Comparison of ENCODE assay signal across 27 cellular contexts in genomic region chr19:1978346-1978894, GRCh38.
"Had no signal": no experiment of that assay in that cellular context is flagged by ENCODE, and none has a peak within 500 bp of the region (broad histone marks: within the 10 kb centered on the region; RNA-seq: fewer than 3 reads in every experiment).

No MANE protein-coding gene starts in this region.

- H3K4me1 ChIP-seq: heart right ventricle, lower lobe of right lung, prostate gland, right atrium auricular region, upper lobe of right lung, uterus had no signal

- H3K36me3 ChIP-seq: uterus had no signal

- DNase-seq: cortex of kidney; effector memory CD8-positive, alpha-beta T cell; foreskin melanocyte; glutamatergic neuron; heart right ventricle; hippocampal formation; immature natural killer cell; islet precursor cell; left ventricle myocardium superior; lower lobe of right lung; naive thymus-derived CD8-positive, alpha-beta T cell; nephron progenitor cell; nucleus accumbens; stimulated activated CD4-positive, alpha-beta T cell treated with anti-CD3 and anti-CD28 coated beads, Interleukin-12 subunit alpha, Interleukin-12 subunit beta, amount 100 ng/mL, for 4 hours; stimulated activated CD4-positive, alpha-beta T cell treated with anti-CD3 and anti-CD28 coated beads, Interleukin-1b, Interleukin-23, amount 100 ng/mL, for 48 hours; stimulated activated CD4-positive, alpha-beta T cell treated with anti-CD3 and anti-CD28 coated beads, Interleukin-4, amount 100 ng/mL, for 1 hour; stimulated activated CD8-positive, alpha-beta memory T cell treated with anti-CD3 and anti-CD28 coated beads, Interleukin-4, amount 100 ng/mL, for 48 hours; stimulated activated naive CD4-positive, alpha-beta T cell treated with Interleukin-2 at 50 U/mL for 16 hours; upper lobe of right lung; uterus had no signal

- ATAC-seq: effector memory CD8-positive, alpha-beta T cell; left ventricle myocardium superior; lower lobe of right lung; naive thymus-derived CD8-positive, alpha-beta T cell; sciatic nerve; upper lobe of right lung had no signal

- H3K27me3 ChIP-seq: esophagus muscularis mucosa, heart right ventricle, right atrium auricular region, tibial nerve, upper lobe of right lung, uterus had no signal

- H3K4me3 ChIP-seq: esophagus muscularis mucosa, heart right ventricle, lower lobe of right lung, prostate gland, right atrium auricular region, smooth muscle cell, thoracic aorta, tibial nerve, upper lobe of right lung, uterus had no signal

- H3K27ac ChIP-seq: esophagus muscularis mucosa, heart right ventricle, lower lobe of right lung, prostate gland, right atrium auricular region, thoracic aorta, tibial nerve, upper lobe of right lung, uterus had no signal

- H3K9me3 ChIP-seq: esophagus muscularis mucosa, heart right ventricle, lower lobe of right lung, prostate gland, right atrium auricular region, thoracic aorta, tibial nerve, upper lobe of right lung, uterus had no signal
